23 cellular contexts compared by ENCODE assay signal in genomic region chr3:67087788-67088187, GRCh38.
A peak's percentile ranks its signal among the peaks of the same experiment; 100 is the strongest.
DNase-seq lines count a peak whose midpoint lies in the region; ATAC-seq, FAIRE-seq and TF ChIP-seq lines count a peak whose summit lies in the region.
"Had no signal": no experiment of that assay in that cellular context is flagged by ENCODE, and none has a peak within 500 bp of the region (broad histone marks: within the 10 kb centered on the region; RNA-seq: fewer than 3 reads in every experiment).

No MANE protein-coding gene starts in this region.

- H3K4me1 ChIP-seq in HepG2 (ENCODE audit: insufficient read depth, low read length) (no peaks in the 10 kb centered on the region), right lobe of liver (no peaks in the 10 kb centered on the region), K562 (replicated peaks in 1 of 2; ENCODE audit: control insufficient read depth in 2 of 2, insufficient read depth in 2 of 2, low read length in 2 of 2) (no peaks in the 10 kb centered on the region), ascending aorta (no peaks in the 10 kb centered on the region)
- H3K4me1 ChIP-seq: BE2C had no signal

- no peak for DNase-seq in HepG2 (ENCODE audit: low spot score)
- no peak for DNase-seq in right lobe of liver
- DNase-seq in K562 (ENCODE audit: extremely low read depth in 1 of 4, low spot score in 3 of 4) = no peak
- DNase-seq in ascending aorta (ENCODE audit: low spot score in 2 of 2) = no peak
- no peak for DNase-seq in posterior cingulate gyrus
- DNase-seq: ACHN; BE2C; C1 segment of cervical spinal cord; CD4-positive, alpha-beta memory T cell; CD4-positive, CD25-positive, alpha-beta regulatory T cell; CD8-positive, alpha-beta memory T cell; COR-L47; DMS 273 treated with DMSO at 0.1 percent for 48 hours; DMS153; DMS53; DMS79; DND-41; EL; GDM1 had no signal

- H4K20me1 ChIP-seq in HepG2 (ENCODE audit: insufficient read depth, low read length) (no peaks in the 10 kb centered on the region), K562 (replicated peaks; ENCODE audit: control insufficient read depth, insufficient read depth, low read length) (no peaks in the 10 kb centered on the region)
- H4K20me1 ChIP-seq: BLaER1 had no signal

- H3K79me2 ChIP-seq in HepG2 (ENCODE audit: insufficient read depth, low read length) (no peaks in the 10 kb centered on the region), K562 (ENCODE audit: control insufficient read depth, insufficient read depth, low read length) (no peaks in the 10 kb centered on the region)

- CTCF ChIA-PET in HepG2 (lab: Yijun Ruan, JAX; ENCODE audit: low intra/inter-chr PET ratio, low total read pairs) = no interaction called here
- CTCF ChIA-PET in K562 (lab: Yijun Ruan, JAX; ENCODE audit: low intra/inter-chr PET ratio) = no interaction called here

- WGBS in HepG2 (ENCODE audit: low lambda C conversion rate) = 8% methylated on average over 1 of the region's 1 CpG
- WGBS in right lobe of liver (ENCODE audit: insufficient coverage, low coverage, low lambda C conversion rate, missing lambda C conversion rate) = 73% methylated on average over 1 of the region's 1 CpG
- 0% methylated on average over 1 of the region's 1 CpG for WGBS in K562 (ENCODE audit: insufficient coverage, low coverage, missing lambda C conversion rate)

- BruUV-seq in HepG2 (replicated peaks; lab: Mats Ljungman, UMichigan) (no TSS peak), K562 (replicated peaks; lab: Mats Ljungman, UMichigan) (no TSS peak)

- intact Hi-C loops in HepG2 (cut with micrococcal nuclease; ENCODE audit: unreplicated experiment) (no loop called here), right lobe of liver (cut with DNase I) (no loop called here), K562 (cut with micrococcal nuclease) (no loop called here), ascending aorta (cut with DNase I) (no loop called here), posterior cingulate gyrus (cut with DNase I) (no loop called here)

- H3K9me3 ChIP-seq in HepG2 (ENCODE audit: low read length) (no peaks in the 10 kb centered on the region), right lobe of liver (no peaks in the 10 kb centered on the region), K562 (replicated peaks; ENCODE audit: control insufficient read depth, insufficient read depth, low read depth, low read length) (no peaks in the 10 kb centered on the region), ascending aorta (no peaks in the 10 kb centered on the region)
- H3K9me3 ChIP-seq: BE2C had no signal

- FAIRE-seq in HepG2 (lab: Jason Lieb, UNC) (no peak), K562 (lab: Jason Lieb, UNC) (no peak)
- FAIRE-seq: GM12878, GM12892 had no signal

- no peaks in the 10 kb centered on the region for H3K36me3 ChIP-seq in HepG2 (replicated peaks in 1 of 2; ENCODE audit: control insufficient read depth in 1 of 2, insufficient read depth in 2 of 2, low read length in 2 of 2)
- H3K36me3 ChIP-seq in right lobe of liver = no peaks in the 10 kb centered on the region
- H3K36me3 ChIP-seq in K562 (ENCODE audit: control insufficient read depth, insufficient read depth, low read length) = no peaks in the 10 kb centered on the region
- H3K36me3 ChIP-seq in ascending aorta = no peaks in the 10 kb centered on the region
- H3K36me3 ChIP-seq: BE2C, BLaER1 had no signal

- H3K9ac ChIP-seq in HepG2 (ENCODE audit: insufficient read depth, low read depth, low read length) = no peak overlapping the region
- no peak overlapping the region for H3K9ac ChIP-seq in K562 (ENCODE audit: insufficient read depth in 1 of 2, low read depth in 2 of 2, low read length in 2 of 2)
- H3K9ac ChIP-seq: BLaER1 had no signal

- no peak overlapping the region for H3K4me3 ChIP-seq in HepG2 (replicated peaks in 1 of 3; ENCODE audit: insufficient read depth in 1 of 3, low read depth in 2 of 3, low read length in 3 of 3)
- H3K4me3 ChIP-seq in right lobe of liver = no peak overlapping the region
- H3K4me3 ChIP-seq in K562 = no peak overlapping the region
- H3K4me3 ChIP-seq in ascending aorta = no peak overlapping the region
- H3K4me3 ChIP-seq: BLaER1, GM12878 had no signal

- no peak for TF ChIP-seq POLR2A in HepG2 (IDR thresholded peaks at IDR 0.05; ENCODE audit: insufficient read depth in 1 of 2, low read depth in 2 of 2, low read length in 2 of 2)
- no peak for TF ChIP-seq POLR2A in right lobe of liver (IDR thresholded peaks at IDR 0.05)
- no peak for TF ChIP-seq POLR2A in K562 (conservative IDR thresholded peaks at IDR 0.05)

- TF ChIP-seq RAD21 in HepG2 (CRISPR knock-in tag; IDR thresholded peaks at IDR 0.05) = no peak
- TF ChIP-seq RAD21 in K562 (CRISPR knock-in tag; conservative IDR thresholded peaks at IDR 0.05 in 1 of 2, IDR thresholded peaks at IDR 0.05 in 1 of 2) = no peak

- H3K27me3 ChIP-seq in HepG2 (ENCODE audit: control insufficient read depth in 1 of 2, insufficient read depth in 2 of 2, low read length in 2 of 2) (no peaks in the 10 kb centered on the region), right lobe of liver (no peaks in the 10 kb centered on the region), K562 (ENCODE audit: control insufficient read depth in 2 of 2, insufficient read depth in 2 of 2, low read length in 2 of 2) (no peaks in the 10 kb centered on the region), ascending aorta (no peaks in the 10 kb centered on the region)
- H3K27me3 ChIP-seq: BE2C, BLaER1 had no signal

- POLR2A ChIA-PET in HepG2 (lab: Yijun Ruan, JAX) = no interaction called here
- POLR2A ChIA-PET in K562 (lab: Yijun Ruan, JAX) = no interaction called here

- H3K9me1 ChIP-seq in K562 (ENCODE audit: control insufficient read depth, insufficient read depth, low read length) = no peaks in the 10 kb centered on the region

- H3K4me2 ChIP-seq in HepG2 (ENCODE audit: low read depth, low read length) = no peak overlapping the region
- no peak overlapping the region for H3K4me2 ChIP-seq in K562 (ENCODE audit: insufficient read depth, low read length)
- H3K4me2 ChIP-seq: BLaER1 had no signal

- TF ChIP-seq CTCF in HepG2 (CRISPR knock-in tag; IDR thresholded peaks at IDR 0.05) (no peak), right lobe of liver (IDR thresholded peaks at IDR 0.05) (no peak), K562 (IDR thresholded peaks at IDR 0.05 in 2 of 3, conservative IDR thresholded peaks at IDR 0.05 in 1 of 3; ENCODE audit: insufficient read depth in 2 of 3, low read depth in 1 of 3, low read length in 3 of 3) (no peak), ascending aorta (IDR thresholded peaks at IDR 0.05) (no peak)

- in situ Hi-C loops in HepG2 (cut with HindIII; ENCODE audit: extremely low pct_ligation_motif_present, low pct_unique_long_range_greater_than_20kb) = no loop called here
- in situ Hi-C loops in K562 (cut with MboI) = no loop called here

- H2AFZ ChIP-seq in HepG2 (ENCODE audit: low read length) (no peak overlapping the region), K562 (ENCODE audit: low read depth, low read length) (no peak overlapping the region)

- TF ChIP-seq EP300 in HepG2 (IDR thresholded peaks at IDR 0.05; ENCODE audit: low read depth in 2 of 2, low read length in 2 of 2) (no peak), HepG2 (CRISPR knock-in tag; IDR thresholded peaks at IDR 0.05; ENCODE audit: borderline replicate concordance) (no peak), K562 (IDR thresholded peaks at IDR 0.05; ENCODE audit: low read length) (no peak)

- H3K27ac ChIP-seq in HepG2 (ENCODE audit: extremely low read length, insufficient read depth, low read length) (no peak overlapping the region), right lobe of liver (no peak overlapping the region), K562 (ENCODE audit: extremely low read depth, low read depth, low read length) (no peak overlapping the region), ascending aorta (no peak overlapping the region)
- H3K27ac ChIP-seq: 22Rv1, BLaER1 had no signal

- ATAC-seq in HepG2 (no peak), right lobe of liver (no peak), K562 (no peak)
- ATAC-seq: GM12878 had no signal

TF ChIP-seq in HepG2, 621 proteins besides CTCF, POLR2A, EP300 and RAD21 (continues in another document):
- TF ChIP-seq MAFK (conservative IDR thresholded peaks at IDR 0.05 in 1 of 2, IDR thresholded peaks at IDR 0.05 in 1 of 2; ENCODE audit: low read length in 2 of 2) (peak; percentile 87 to 93), MAFF (IDR thresholded peaks at IDR 0.05; ENCODE audit: low read depth, low read length) (peak; percentile 91)

TF ChIP-seq in K562, 482 proteins besides CTCF, POLR2A, EP300 and RAD21 (continues in another document):
- TF ChIP-seq JUNB (CRISPR knock-in tag; conservative IDR thresholded peaks at IDR 0.05) (no peak), CBX5 (IDR thresholded peaks at IDR 0.05; ENCODE audit: borderline replicate concordance, low read depth) (no peak), HNRNPLL (IDR thresholded peaks at IDR 0.05; ENCODE audit: low read depth, low read length, poor library complexity, severe bottlenecking) (no peak), MYNN (IDR thresholded peaks at IDR 0.05) (no peak), MYNN (CRISPR knock-in tag; IDR thresholded peaks at IDR 0.05) (no peak), KAT8 (IDR thresholded peaks at IDR 0.05; ENCODE audit: low read depth) (no peak), ZNF316 (IDR thresholded peaks at IDR 0.05) (peak; percentile 87), KDM1A (IDR thresholded peaks at IDR 0.05) (no peak), HNRNPL (IDR thresholded peaks at IDR 0.05; ENCODE audit: low read depth, low read length) (no peak), CBX2 (IDR thresholded peaks at IDR 0.05; ENCODE audit: insufficient read depth, low read length, poor library complexity, severe bottlenecking) (no peak), RBM25 (IDR thresholded peaks at IDR 0.05; ENCODE audit: low read depth, low read length, severe bottlenecking) (no peak), MAFG (tag; conservative IDR thresholded peaks at IDR 0.05) (peak; percentile 63), MAFK (IDR thresholded peaks at IDR 0.05; ENCODE audit: low read length) (peak; percentile 80), NFIC (IDR thresholded peaks at IDR 0.05) (no peak), C11orf30 (IDR thresholded peaks at IDR 0.05; ENCODE audit: low read depth) (peak; percentile 65; the same call in 1 of the 2 replicates), SMC3 (conservative IDR thresholded peaks at IDR 0.05; ENCODE audit: insufficient read depth, low read depth, low read length) (no peak)

Comparison
In these comparisons a context has a peak if more than half of its experiments do, and no peak if none do; other contexts are left out.
1. Of the 241 proteins assayed by ChIP-seq in both HepG2 and K562: peak only in HepG2: none; only in K562: MAFG; in both: MAFF and MAFK; in neither: 238.